ENCODE assay signal across 8 cellular contexts in genomic region chr7:38349869-38350583, GRCh38.
DNase-seq lines count a peak whose midpoint lies in the region; ATAC-seq and TF ChIP-seq lines count a peak whose summit lies in the region.
"Not testable (repeated sequence)": the region's sequence is repeated elsewhere in the genome, so short reads cannot be mapped to it uniquely, and the experiment has no call there.

No MANE protein-coding gene starts in this region.

- H4K5ac ChIP-seq in mesendoderm (ENCODE audit: low read length): not testable (repeated sequence)

- not testable (repeated sequence) for H3K23ac ChIP-seq in mesendoderm (ENCODE audit: low read length)

- not testable (repeated sequence) for H3K18ac ChIP-seq in mesendoderm (ENCODE audit: low read length)

- intact Hi-C loops in upper lobe of right lung (cut with DNase I): not testable (repeated sequence)

- not testable (repeated sequence) for H2AK5ac ChIP-seq in mesendoderm (ENCODE audit: low read length)

- H3K79me1 ChIP-seq in mesendoderm (ENCODE audit: low read length): not testable (repeated sequence)

- not testable (repeated sequence) for H3K4me2 ChIP-seq in mesendoderm (ENCODE audit: low read length)

- H2BK120ac ChIP-seq in mesendoderm (ENCODE audit: low read depth, low read length): not testable (repeated sequence)

- not testable (repeated sequence) for H2BK5ac ChIP-seq in mesendoderm (ENCODE audit: low read length)

- WGBS in mesendoderm (ENCODE audit: extremely low coverage, insufficient coverage, low lambda C conversion rate): no CpG with 5 or more reads among the region's 6 CpGs

- not testable (repeated sequence) for H4K8ac ChIP-seq in mesendoderm (ENCODE audit: low read depth, low read length)

- peak; percentile 75 for DNase-seq in NCI-H82 (lab: John Stamatoyannopoulos, UW)
- peak; percentile 49 for DNase-seq in activated CD4-positive, alpha-beta T cell treated with anti-CD3 and anti-CD28 coated beads, Interleukin-2, amount 50 U/mL, for 1 hour
- peak; percentile 39 for DNase-seq in effector CD4-positive, alpha-beta T cell
- DNase-seq in mesendoderm: peak; percentile 91
- DNase-seq in upper lobe of right lung: peak; percentile 71

- H2BK15ac ChIP-seq in mesendoderm (replicated peaks; ENCODE audit: low read depth): not testable (repeated sequence)

- TF ChIP-seq CTCF in GM12873 (IDR thresholded peaks at IDR 0.05; ENCODE audit: insufficient read depth, low read depth, low read length, missing control alignments) (peak; percentile 64), upper lobe of right lung (IDR thresholded peaks at IDR 0.05) (peak; percentile 35)

- H3K4ac ChIP-seq in mesendoderm (ENCODE audit: low read depth, low read length): not testable (repeated sequence)

- H3K4me1 ChIP-seq in mesendoderm (ENCODE audit: control insufficient read depth, low read depth, low read length); upper lobe of right lung: not testable (repeated sequence)

- ATAC-seq in GM21447 (IDR thresholded peaks at IDR 0.05; ENCODE audit: unreplicated experiment) (peak; percentile 79), HG03135 (IDR thresholded peaks at IDR 0.05; ENCODE audit: unreplicated experiment) (peak; percentile 74), upper lobe of right lung (peak; percentile 88)

- not testable (repeated sequence) for H3K36me3 ChIP-seq in mesendoderm (ENCODE audit: control insufficient read depth, insufficient read depth, low read length); upper lobe of right lung

- not testable (repeated sequence) for H3K27me3 ChIP-seq in mesendoderm (ENCODE audit: insufficient read depth, low read length, poor library complexity); upper lobe of right lung

- not testable (repeated sequence) for H3K4me3 ChIP-seq in mesendoderm (ENCODE audit: low read length); upper lobe of right lung

- H3K9ac ChIP-seq in mesendoderm (ENCODE audit: low read length): not testable (repeated sequence)

- not testable (repeated sequence) for H3K27ac ChIP-seq in mesendoderm (ENCODE audit: low read depth, low read length); upper lobe of right lung

- not testable (repeated sequence) for H3K79me2 ChIP-seq in mesendoderm (ENCODE audit: control insufficient read depth, insufficient read depth, low read length)

- not testable (repeated sequence) for H3K9me3 ChIP-seq in upper lobe of right lung

- not testable (repeated sequence) for H3K56ac ChIP-seq in mesendoderm (ENCODE audit: low read length)

Comparison
In these comparisons a context has a peak if more than half of its experiments do, and no peak if none do; other contexts are left out.
1. DNase-seq: peak in every context shown above with its lines; median percentile 91 in mesendoderm; 75 in NCI-H82; 71 in upper lobe of right lung; 49 in activated CD4-positive, alpha-beta T cell treated with anti-CD3 and anti-CD28 coated beads, Interleukin-2, amount 50 U/mL, for 1 hour; 39 in effector CD4-positive, alpha-beta T cell.